ENCODE assay signal across 15 cellular contexts in genomic region chr1:22276396-22276748, GRCh38.
"Had no signal": no experiment of that assay in that cellular context is flagged by ENCODE, and none has a peak within 500 bp of the region (broad histone marks: within the 10 kb centered on the region; RNA-seq: fewer than 3 reads in every experiment).

No MANE protein-coding gene starts in this region.

- H3K4me2 ChIP-seq: neural progenitor cell, smooth muscle cell had no signal

- H3K27ac ChIP-seq: neural progenitor cell, ovary, parathyroid adenoma, psoas muscle, skin epidermis, spleen, stomach, thoracic aorta, thyroid gland, tibial nerve, upper lobe of right lung, uterus had no signal

- H3K9ac ChIP-seq: neural progenitor cell, parathyroid adenoma had no signal

- H3K79me2 ChIP-seq: parathyroid adenoma had no signal

- H3K36me3 ChIP-seq: neural progenitor cell, ovary, spleen, stomach, thoracic aorta, thyroid gland, tibial nerve, upper lobe of right lung, uterus had no signal

- H3K4me1 ChIP-seq: neural progenitor cell, parathyroid adenoma, psoas muscle, spleen, tibial nerve, upper lobe of right lung, uterus had no signal

- H3K27me3 ChIP-seq: ovary, thyroid gland, upper lobe of right lung, uterus had no signal

- H3K4me3 ChIP-seq: neural progenitor cell, ovary, psoas muscle, skin epidermis, smooth muscle cell, spleen, stomach, thoracic aorta, thyroid gland, tibial nerve, upper lobe of right lung, uterus had no signal

- DNase-seq: occipital lobe; spleen; stimulated activated naive CD4-positive, alpha-beta T cell treated with Interleukin-2 at 50 U/mL for 16 hours had no signal

- H3K9me3 ChIP-seq: ovary, psoas muscle, stomach, thyroid gland, upper lobe of right lung, uterus had no signal

- H2AFZ ChIP-seq: neural progenitor cell, parathyroid adenoma had no signal
